Comparison of ENCODE assay signal across 1 cellular context in genomic region chr7:134844200-134844599, GRCh38.
TF ChIP-seq lines count a peak whose summit lies in the region.

No MANE protein-coding gene starts in this region.

TF ChIP-seq in GM23338, 12 proteins besides CTCF, POLR2A, EP300 and RAD21 (continued from another document):
- TF ChIP-seq ZNF462 (CRISPR knock-in tag; IDR thresholded peaks at IDR 0.05), result no peak
- TF ChIP-seq ZNF331 (CRISPR knock-in tag; IDR thresholded peaks at IDR 0.05; ENCODE audit: low read depth), result no peak
- no peak for TF ChIP-seq CREB1 (CRISPR knock-in tag; IDR thresholded peaks at IDR 0.05; ENCODE audit: low read depth)
- TF ChIP-seq EZH2phosphoT487 (IDR thresholded peaks at IDR 0.05; ENCODE audit: unreplicated experiment), result no peak
- TF ChIP-seq ZNF114 (CRISPR knock-in tag; IDR thresholded peaks at IDR 0.05), result no peak
- TF ChIP-seq EZH2 (IDR thresholded peaks at IDR 0.05; ENCODE audit: low read depth, unreplicated experiment), result no peak
- TF ChIP-seq ETS1 (IDR thresholded peaks at IDR 0.05), result no peak
- no peak for TF ChIP-seq STAT1 (IDR thresholded peaks at IDR 0.05; ENCODE audit: unreplicated experiment)
- TF ChIP-seq NANOG (IDR thresholded peaks at IDR 0.05; ENCODE audit: borderline replicate concordance), result no peak
